Comparison of ENCODE assay signal across 13 cellular contexts in the genomic region with DNA sequence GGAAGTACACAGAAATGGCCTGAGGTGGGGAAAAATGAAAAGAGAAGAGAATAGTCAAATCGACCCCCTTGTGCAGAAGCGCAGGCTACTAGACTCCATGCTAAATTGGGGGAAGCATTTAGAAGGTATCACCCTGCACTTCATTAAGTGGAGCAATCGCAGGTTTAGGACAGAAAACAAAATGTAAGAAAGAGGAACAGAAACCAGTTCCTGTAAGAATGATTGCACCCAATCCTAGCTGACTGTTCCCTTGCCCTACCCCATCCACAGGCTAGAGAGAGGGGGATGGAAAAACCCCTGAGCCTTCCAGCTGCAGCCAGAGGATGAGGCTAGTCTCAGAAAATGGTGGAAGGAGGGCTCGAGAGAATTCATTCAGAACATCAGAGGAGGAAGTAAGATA. TPM values are rescaled to one million over a fixed set of nuclear protein-coding genes. Genes with fewer than 3 reads are reported as not detected.
A peak's percentile ranks its signal among the peaks of the same experiment; 100 is the strongest.
DNase-seq lines count a peak whose midpoint lies in the region; ATAC-seq and TF ChIP-seq lines count a peak whose summit lies in the region.
"Had no signal": no experiment of that assay in that cellular context is flagged by ENCODE, and none has a peak within 500 bp of the region (broad histone marks: within the 10 kb centered on the region; RNA-seq: fewer than 3 reads in every experiment).

No MANE protein-coding gene starts in this region.

- H3K9me3 Mint-ChIP-seq in activated CD4-positive, alpha-beta T cell treated with anti-CD3 and anti-CD28 coated beads, Interleukin-2, amount 10 ng/mL, durations not matched to agents 7 days and 5 days, result no peaks in the 10 kb centered on the region
- peaks cover 14 to 15% of the 10 kb centered on the region in 2 donors for H3K9me3 Mint-ChIP-seq in stimulated activated naive CD8-positive, alpha-beta T cell treated with anti-CD3 and anti-CD28 coated beads, Interleukin-15, amount 100 ng/mL, for 72 hours

- no peaks in the 10 kb centered on the region for H3K9me2 ChIP-seq in Loucy (replicated peaks; ENCODE audit: low read depth, low read length)

- no peaks in the 10 kb centered on the region for H3K4me1 Mint-ChIP-seq in activated CD4-positive, alpha-beta T cell treated with anti-CD3 and anti-CD28 coated beads, Interleukin-2, amount 10 ng/mL, durations not matched to agents 7 days and 5 days
- no peaks in the 10 kb centered on the region for H3K4me1 Mint-ChIP-seq in stimulated activated naive CD8-positive, alpha-beta T cell treated with anti-CD3 and anti-CD28 coated beads, Interleukin-15, amount 100 ng/mL, for 72 hours

- H3K36me3 Mint-ChIP-seq in activated CD4-positive, alpha-beta T cell treated with anti-CD3 and anti-CD28 coated beads, Interleukin-2, amount 10 ng/mL, durations not matched to agents 7 days and 5 days (ENCODE audit: low read depth), result no peaks in the 10 kb centered on the region

- in situ Hi-C loops in G401 (cut with HindIII; ENCODE audit: low sequenced_read_pairs), result no loop called here

- H2AFZ ChIP-seq in Loucy (ENCODE audit: low read length), result peak overlapping the region; percentile 51

- H4K20me1 ChIP-seq in Loucy (ENCODE audit: insufficient read depth, low read length, poor library complexity, severe bottlenecking), result no peaks in the 10 kb centered on the region

- no peak for TF ChIP-seq CTCF in Loucy (conservative IDR thresholded peaks at IDR 0.05; ENCODE audit: low read length)

- H3K9ac ChIP-seq in Loucy (ENCODE audit: low read depth, low read length, poor library complexity, severe bottlenecking), result no peak overlapping the region
- H3K9ac ChIP-seq: KMS-11 had no signal

- H3K36me3 ChIP-seq in Loucy (ENCODE audit: insufficient read depth, low read length), result no peaks in the 10 kb centered on the region

- H3K27ac Mint-ChIP-seq in activated CD4-positive, alpha-beta T cell treated with anti-CD3 and anti-CD28 coated beads, Interleukin-2, amount 10 ng/mL, durations not matched to agents 7 days and 5 days, result no peak overlapping the region
- no peak overlapping the region for H3K27ac Mint-ChIP-seq in stimulated activated naive CD8-positive, alpha-beta T cell treated with anti-CD3 and anti-CD28 coated beads, Interleukin-15, amount 100 ng/mL, for 72 hours
- H3K27ac Mint-ChIP-seq: activated CD8-positive, alpha-beta T cell treated with anti-CD3 and anti-CD28 coated beads, Interleukin-2, amount 10 ng/mL, durations not matched to agents 7 days and 5 days had no signal

- no peaks in the 10 kb centered on the region for H3K79me2 ChIP-seq in Loucy (ENCODE audit: insufficient read depth, low read length)

- H3K4me1 ChIP-seq in Loucy (ENCODE audit: insufficient read depth, low read length, poor library complexity, severe bottlenecking), result no peaks in the 10 kb centered on the region

- no peaks in the 10 kb centered on the region for H3K27me3 ChIP-seq in Loucy (ENCODE audit: insufficient read depth, low read length, poor library complexity, severe bottlenecking)

- DNase-seq in SIG-M5 treated with dmso at 0.1 percent for 504 hours (lab: John Stamatoyannopoulos, UW; ENCODE audit: unreplicated experiment) (peak; percentile 40), SIG-M5 (lab: John Stamatoyannopoulos, UW) (no peak), NCI-H226 (no peak), G401 (ENCODE audit: low spot score) (no peak)
- DNase-seq in activated CD4-positive, alpha-beta T cell treated with anti-CD3 and anti-CD28 coated beads, Interleukin-2, amount 10 ng/mL, durations not matched to agents 7 days and 5 days, result no peak
- no peak for DNase-seq in stimulated activated naive CD8-positive, alpha-beta T cell treated with anti-CD3 and anti-CD28 coated beads, Interleukin-15, amount 100 ng/mL, for 72 hours
- DNase-seq: activated CD8-positive, alpha-beta T cell treated with anti-CD3 and anti-CD28 coated beads, Interleukin-2, amount 10 ng/mL, durations not matched to agents 7 days and 5 days; DND-41; NCI-H446 treated with DMSO at 0.1 percent for 48 hours had no signal

- POLR2A ChIA-PET in activated CD4-positive, alpha-beta T cell treated with anti-CD3 and anti-CD28 coated beads, Interleukin-2, amount 10 ng/mL, durations not matched to agents 7 days and 5 days (lab: Charles Lee), result no interaction called here

- H3K4me3 Mint-ChIP-seq in activated CD4-positive, alpha-beta T cell treated with anti-CD3 and anti-CD28 coated beads, Interleukin-2, amount 10 ng/mL, durations not matched to agents 7 days and 5 days, result no peak overlapping the region
- no peak overlapping the region for H3K4me3 Mint-ChIP-seq in stimulated activated naive CD8-positive, alpha-beta T cell treated with anti-CD3 and anti-CD28 coated beads, Interleukin-15, amount 100 ng/mL, for 72 hours
- H3K4me3 Mint-ChIP-seq: activated CD8-positive, alpha-beta T cell treated with anti-CD3 and anti-CD28 coated beads, Interleukin-2, amount 10 ng/mL, durations not matched to agents 7 days and 5 days had no signal

- peak; percentile 78 for ATAC-seq in HG02884 (IDR thresholded peaks at IDR 0.05; ENCODE audit: unreplicated experiment)
- no peak for ATAC-seq in stimulated activated naive CD8-positive, alpha-beta T cell treated with anti-CD3 and anti-CD28 coated beads, Interleukin-15, amount 100 ng/mL, for 72 hours
- ATAC-seq: activated CD8-positive, alpha-beta T cell treated with anti-CD3 and anti-CD28 coated beads, Interleukin-2, amount 10 ng/mL, durations not matched to agents 7 days and 5 days; sciatic nerve had no signal

- CTCF ChIA-PET in activated CD4-positive, alpha-beta T cell treated with anti-CD3 and anti-CD28 coated beads, Interleukin-2, amount 10 ng/mL, durations not matched to agents 7 days and 5 days (lab: Charles Lee), result interaction anchor here (2.4 kb wide), 1 partner anchor 307 kb away, joined by 6 read pairs; no protein-coding TSS in a partner anchor

- no peak overlapping the region for H3K4me3 ChIP-seq in Loucy (ENCODE audit: low read length, poor library complexity, severe bottlenecking)

- peaks cover 19% of the 10 kb centered on the region for H3K27me3 Mint-ChIP-seq in activated CD4-positive, alpha-beta T cell treated with anti-CD3 and anti-CD28 coated beads, Interleukin-2, amount 10 ng/mL, durations not matched to agents 7 days and 5 days
- peaks cover 15% of the 10 kb centered on the region for H3K27me3 Mint-ChIP-seq in stimulated activated naive CD8-positive, alpha-beta T cell treated with anti-CD3 and anti-CD28 coated beads, Interleukin-15, amount 100 ng/mL, for 72 hours

- no peaks in the 10 kb centered on the region for H3F3A ChIP-seq in Loucy (ENCODE audit: low read depth)

- no peaks in the 10 kb centered on the region for H3K9me3 ChIP-seq in Loucy (ENCODE audit: insufficient read depth, low read depth, low read length)

- H3K4me2 ChIP-seq in Loucy (ENCODE audit: low read depth, low read length, poor library complexity, severe bottlenecking), result no peak overlapping the region
- H3K4me2 ChIP-seq: KMS-11 had no signal

RNA-seq across cellular contexts. Expression of gene PPP1R2B, which starts 23.9 kb away (rescaled TPM):
- under 1 TPM in 1 of 2 experiments, not detected in 1; 0.17 TPM for total RNA-seq in activated CD4-positive, alpha-beta T cell treated with anti-CD3 and anti-CD28 coated beads, Interleukin-2, amount 10 ng/mL, durations not matched to agents 7 days and 5 days
- total RNA-seq in G401 (2014; rRNA removed; shearing (Covaris generic)), result 0.31 and 0.41 TPM in 2 replicates
- total RNA-seq: sciatic nerve had no signal
